Comparison of ENCODE assay signal across 14 cellular contexts in genomic region chr9:134344821-134345310, GRCh38. TPM values are rescaled to one million over a fixed set of nuclear protein-coding genes. Genes with fewer than 3 reads are reported as not detected.
DNase-seq lines count a peak whose midpoint lies in the region; ATAC-seq and TF ChIP-seq lines count a peak whose summit lies in the region.
"Had no signal": no experiment of that assay in that cellular context is flagged by ENCODE, and none has a peak within 500 bp of the region (broad histone marks: within the 10 kb centered on the region; RNA-seq: fewer than 3 reads in every experiment).

No MANE protein-coding gene starts in this region.

- H3K4me1 ChIP-seq in adipocyte (ENCODE audit: control insufficient read depth, insufficient read depth, low read length) = peaks cover 37% of the 10 kb centered on the region
- peaks cover 100% of the 10 kb centered on the region for H3K4me1 ChIP-seq in left ventricle myocardium inferior
- peaks cover 97 to 100% of the 10 kb centered on the region in 2 donors for H3K4me1 ChIP-seq in gastrocnemius medialis
- H3K4me1 ChIP-seq in colonic mucosa = peaks cover 22% of the 10 kb centered on the region
- peaks cover 15% of the 10 kb centered on the region for H3K4me1 ChIP-seq in CD8-positive, alpha-beta T cell (ENCODE audit: insufficient read depth, low read length)

- intact Hi-C loops in CD14-positive monocyte (cut with micrococcal nuclease) (loop anchor here (5.0 kb wide), 2 partner anchors 32 to 62 kb away; no protein-coding TSS in a partner anchor), left ventricle myocardium inferior (cut with micrococcal nuclease) (no loop called here), gastrocnemius medialis (cut with DNase I; ENCODE audit: low total_unique reads) (no loop called here), colonic mucosa (cut with DNase I) (no loop called here)
- intact Hi-C loops in CD8-positive, alpha-beta T cell (cut with DNase I, micrococcal nuclease) = no loop called here

- peaks cover 8% of the 10 kb centered on the region for H3K4me1 Mint-ChIP-seq in CD14-positive monocyte
- H3K4me1 Mint-ChIP-seq in CD8-positive, alpha-beta T cell (ENCODE audit: low read depth) = peaks cover 17% of the 10 kb centered on the region
- peaks cover 1% of the 10 kb centered on the region for H3K4me1 Mint-ChIP-seq in T-helper 2 cell treated with Interferon-gamma antibody and Interleukin-4, amounts not matched to agents 5 μg/mL and 100 μg/mL, for 36 hours (ENCODE audit: low read depth)

- TF ChIP-seq POLR2A in gastrocnemius medialis (IDR thresholded peaks at IDR 0.05) = no peak

- H3K9me3 ChIP-seq in adipocyte (ENCODE audit: control insufficient read depth, low read length) (no peaks in the 10 kb centered on the region), left ventricle myocardium inferior (replicated peaks) (no peaks in the 10 kb centered on the region), gastrocnemius medialis (no peaks in the 10 kb centered on the region), colonic mucosa (no peaks in the 10 kb centered on the region)
- no peaks in the 10 kb centered on the region for H3K9me3 ChIP-seq in CD8-positive, alpha-beta T cell (ENCODE audit: low read length)

- peaks cover 0 to 4% (median 2%) of the 10 kb centered on the region in 3 donors for H3K27me3 Mint-ChIP-seq in CD14-positive monocyte (ENCODE audit: low read depth in 3 of 3)
- H3K27me3 Mint-ChIP-seq in CD8-positive, alpha-beta T cell (ENCODE audit: low read depth) = no peaks in the 10 kb centered on the region
- H3K27me3 Mint-ChIP-seq in T-helper 2 cell treated with Interferon-gamma antibody and Interleukin-4, amounts not matched to agents 5 μg/mL and 100 μg/mL, for 36 hours (ENCODE audit: low read depth) = no peaks in the 10 kb centered on the region

- H3K27me3 ChIP-seq in adipocyte (replicated peaks; ENCODE audit: control insufficient read depth, insufficient read depth, low read length) = no peaks in the 10 kb centered on the region
- H3K27me3 ChIP-seq in left ventricle myocardium inferior (ENCODE audit: low read depth) = no peaks in the 10 kb centered on the region
- H3K27me3 ChIP-seq in gastrocnemius medialis = no peaks in the 10 kb centered on the region
- H3K27me3 ChIP-seq in colonic mucosa = no peaks in the 10 kb centered on the region
- H3K27me3 ChIP-seq in CD8-positive, alpha-beta T cell (ENCODE audit: insufficient read depth, low read length) = no peaks in the 10 kb centered on the region

- H3K9me3 Mint-ChIP-seq in CD14-positive monocyte = no peaks in the 10 kb centered on the region
- H3K9me3 Mint-ChIP-seq in CD8-positive, alpha-beta T cell = no peaks in the 10 kb centered on the region
- H3K9me3 Mint-ChIP-seq in T-helper 2 cell treated with Interferon-gamma antibody and Interleukin-4, amounts not matched to agents 5 μg/mL and 100 μg/mL, for 36 hours = no peaks in the 10 kb centered on the region
- H3K9me3 Mint-ChIP-seq: nephron had no signal

- TF ChIP-seq CTCF in CD14-positive monocyte (IDR thresholded peaks at IDR 0.05) (no peak), left ventricle myocardium inferior (IDR thresholded peaks at IDR 0.05; ENCODE audit: borderline replicate concordance) (no peak), gastrocnemius medialis (IDR thresholded peaks at IDR 0.05 in 4 of 5, conservative IDR thresholded peaks at IDR 0.05 in 1 of 5) (no peak), colonic mucosa (IDR thresholded peaks at IDR 0.05) (no peak)
- TF ChIP-seq CTCF in CD8-positive, alpha-beta T cell (IDR thresholded peaks at IDR 0.05) = no peak

- H3K36me3 ChIP-seq in adipocyte (ENCODE audit: control insufficient read depth, insufficient read depth, low read length, severe bottlenecking) (peaks cover 5% of the 10 kb centered on the region), left ventricle myocardium inferior (no peaks in the 10 kb centered on the region), gastrocnemius medialis (no peaks in the 10 kb centered on the region), colonic mucosa (no peaks in the 10 kb centered on the region)
- no peaks in the 10 kb centered on the region for H3K36me3 ChIP-seq in CD8-positive, alpha-beta T cell (ENCODE audit: insufficient read depth, low read length)

- POLR2A ChIA-PET in CD8-positive, alpha-beta T cell (lab: Charles Lee) = interaction anchor here (1.4 kb wide), 1 partner anchor 46 kb away, joined by 3 read pairs; no protein-coding TSS in a partner anchor

- CTCF ChIA-PET in CD8-positive, alpha-beta T cell (lab: Charles Lee) = interaction anchor here (3.6 kb wide), 1 partner anchor 98 kb away, joined by 11 read pairs; no protein-coding TSS in a partner anchor

- H3K9ac ChIP-seq in adipocyte (ENCODE audit: low read length) (peak overlapping the region; percentile 68), colonic mucosa (ENCODE audit: low read depth in 2 of 2, low read length in 2 of 2) (peak overlapping the region in 1 of 2 donors; percentile 9)

- peak overlapping the region in 3 of 7 donors; percentile 97 to 98 (median 97) for H3K27ac Mint-ChIP-seq in CD14-positive monocyte
- no peak overlapping the region for H3K27ac Mint-ChIP-seq in CD8-positive, alpha-beta T cell
- no peak overlapping the region for H3K27ac Mint-ChIP-seq in T-helper 2 cell treated with Interferon-gamma antibody and Interleukin-4, amounts not matched to agents 5 μg/mL and 100 μg/mL, for 36 hours

- in situ Hi-C loops in gastrocnemius medialis (cut with MboI; ENCODE audit: low sequenced_read_pairs in 4 of 4) = loop anchor here in 1 of 4 donors (25.0 kb wide), 1 partner anchor 92 kb away; no protein-coding TSS in a partner anchor

- no peak for ATAC-seq in gastrocnemius medialis
- ATAC-seq in CD8-positive, alpha-beta T cell = no peak

- H3K36me3 Mint-ChIP-seq in CD14-positive monocyte = peaks cover 4 to 29% of the 10 kb centered on the region in 2 donors
- H3K36me3 Mint-ChIP-seq in CD8-positive, alpha-beta T cell = no peaks in the 10 kb centered on the region
- H3K36me3 Mint-ChIP-seq in T-helper 2 cell treated with Interferon-gamma antibody and Interleukin-4, amounts not matched to agents 5 μg/mL and 100 μg/mL, for 36 hours (ENCODE audit: low read depth) = no peaks in the 10 kb centered on the region

- H3K4me3 Mint-ChIP-seq in CD14-positive monocyte = peak overlapping the region; percentile 69 to 88
- no peak overlapping the region for H3K4me3 Mint-ChIP-seq in CD8-positive, alpha-beta T cell
- no peak overlapping the region for H3K4me3 Mint-ChIP-seq in T-helper 2 cell treated with Interferon-gamma antibody and Interleukin-4, amounts not matched to agents 5 μg/mL and 100 μg/mL, for 36 hours
- H3K4me3 Mint-ChIP-seq: nephron had no signal

- DNase-seq in CD14-positive monocyte (ENCODE audit: low spot score) = no peak
- DNase-seq in adipocyte (ENCODE audit: low read depth) = no peak
- no peak for DNase-seq in left ventricle myocardium inferior
- no peak for DNase-seq in gastrocnemius medialis
- DNase-seq in colonic mucosa = no peak
- DNase-seq in NCI-H510A treated with DMSO at 0.1 percent for 48 hours (lab: John Stamatoyannopoulos, UW) = no peak
- DNase-seq in CD8-positive, alpha-beta T cell = no peak
- no peak for DNase-seq in T-helper 2 cell treated with Interferon-gamma antibody and Interleukin-4, amounts not matched to agents 5 μg/mL and 100 μg/mL, for 36 hours (ENCODE audit: low spot score)
- DNase-seq: activated effector memory CD4-positive, alpha-beta T cell treated with anti-CD3 and anti-CD28 coated beads, Interleukin-2, amount 50 U/mL, for 16 hours; kidney glomerular epithelial cell; NCI-H2029; NCI-H748 treated with DMSO at 0.1 percent for 48 hours; SHP77 treated with DMSO at 0.1 percent for 48 hours had no signal

- H3K27ac ChIP-seq in left ventricle myocardium inferior (replicated peaks) = peak overlapping the region; percentile 88
- H3K27ac ChIP-seq in gastrocnemius medialis = peak overlapping the region; percentile 85 to 96 (median 90)
- H3K27ac ChIP-seq in colonic mucosa = no peak overlapping the region
- no peak overlapping the region for H3K27ac ChIP-seq in CD8-positive, alpha-beta T cell (ENCODE audit: low read depth, low read length)

- H3K4me3 ChIP-seq in adipocyte (ENCODE audit: low read length) (no peak overlapping the region), left ventricle myocardium inferior (peak overlapping the region; percentile 3), gastrocnemius medialis (peak overlapping the region in 1 of 4 donors; percentile 17), colonic mucosa (no peak overlapping the region)
- no peak overlapping the region for H3K4me3 ChIP-seq in CD8-positive, alpha-beta T cell (ENCODE audit: low read depth, low read length)

RNA-seq across cellular contexts. Expression of gene RXRA, which starts 18.6 kb away (rescaled TPM):
- 10 to 100 TPM; 15.8 to 23.2 TPM for polyA plus RNA-seq in CD14-positive monocyte
- 57.1 TPM for total RNA-seq in left ventricle myocardium inferior
- 100 to 1,000 TPM in 3 of 4 donors, 10 to 100 TPM in 1; 70.8 to 224 (median 160) TPM for total RNA-seq in gastrocnemius medialis
- total RNA-seq in colonic mucosa = 10 to 100 TPM; 68.2 to 72.0 TPM
- total RNA-seq in CD8-positive, alpha-beta T cell = 10 to 100 TPM; 11.6 to 13.7 TPM

Comparison
In these comparisons a context has a peak if more than half of its experiments do, and no peak if none do; other contexts are left out.
1. H3K4me3 Mint-ChIP-seq: peak in CD14-positive monocyte (2 of 2); none in CD8-positive, alpha-beta T cell (single experiment) and T-helper 2 cell treated with Interferon-gamma antibody and Interleukin-4, amounts not matched to agents 5 μg/mL and 100 μg/mL, for 36 hours (single experiment).
2. H3K27ac ChIP-seq: peak in left ventricle myocardium inferior (single experiment) and gastrocnemius medialis (4 of 4); none in colonic mucosa (single experiment) and CD8-positive, alpha-beta T cell (single experiment).
3. intact Hi-C loops: an anchor here in CD14-positive monocyte (5.0 kb wide); none called in left ventricle myocardium inferior, gastrocnemius medialis, colonic mucosa and CD8-positive, alpha-beta T cell.